Comparison of ENCODE assay signal across 1 cellular context in genomic region chr1:156694563-156694962, GRCh38.
TF ChIP-seq lines count a peak whose summit lies in the region.

No MANE protein-coding gene starts in this region.

TF ChIP-seq in WTC11, 78 proteins besides CTCF, POLR2A, EP300 and RAD21 (continued from another document):
- TF ChIP-seq STAT6 (CRISPR knock-in tag; conservative IDR thresholded peaks at IDR 0.05; ENCODE audit: low read depth), result no peak
- no peak for TF ChIP-seq ATF3 (CRISPR knock-in tag; conservative IDR thresholded peaks at IDR 0.05)
- TF ChIP-seq SMAD4 (CRISPR knock-in tag; IDR thresholded peaks at IDR 0.05), result no peak
- no peak for TF ChIP-seq FOXP4 (CRISPR knock-in tag; IDR thresholded peaks at IDR 0.05)
- TF ChIP-seq ESRRA (CRISPR knock-in tag; IDR thresholded peaks at IDR 0.05; ENCODE audit: borderline replicate concordance), result no peak
- no peak for TF ChIP-seq ATF1 (CRISPR knock-in tag; IDR thresholded peaks at IDR 0.05)
- TF ChIP-seq RORB (CRISPR knock-in tag; IDR thresholded peaks at IDR 0.05), result no peak
- TF ChIP-seq FOXP1 (CRISPR knock-in tag; IDR thresholded peaks at IDR 0.05; ENCODE audit: borderline replicate concordance), result no peak
- no peak for TF ChIP-seq NR2C2 (CRISPR knock-in tag; IDR thresholded peaks at IDR 0.05)
TF ChIP-seq in WTC11: peak in this region for 0.
